Comparison of ENCODE assay signal across 8 cellular contexts in genomic region chr3:158918008-158918407, GRCh38.
A peak's percentile ranks its signal among the peaks of the same experiment; 100 is the strongest.
DNase-seq lines count a peak whose midpoint lies in the region; ATAC-seq and TF ChIP-seq lines count a peak whose summit lies in the region.

No MANE protein-coding gene starts in this region.

- H3K4me3 ChIP-seq in RWPE2 (ENCODE audit: severe bottlenecking), result no peak overlapping the region
- no peak overlapping the region for H3K4me3 ChIP-seq in epithelial cell of proximal tubule (ENCODE audit: low read depth, low read length)

- H3K9me3 ChIP-seq in RWPE2 (ENCODE audit: severe bottlenecking), result no peaks in the 10 kb centered on the region

- TF ChIP-seq CTCF in RWPE2 (IDR thresholded peaks at IDR 0.05; ENCODE audit: poor library complexity, severe bottlenecking) (peak; percentile 88), epithelial cell of proximal tubule (conservative IDR thresholded peaks at IDR 0.05; ENCODE audit: low read depth, low read length) (peak; percentile 92)

- H3K36me3 ChIP-seq in RWPE2 (ENCODE audit: low read depth), result no peaks in the 10 kb centered on the region

- ATAC-seq in GM21825 (IDR thresholded peaks at IDR 0.05; ENCODE audit: unreplicated experiment) (peak; percentile 75), RWPE2 (ENCODE audit: low read depth) (peak; percentile 88)

- H3K4me1 ChIP-seq in RWPE2 (ENCODE audit: insufficient read depth, poor library complexity, severe bottlenecking), result no peaks in the 10 kb centered on the region

- no peaks in the 10 kb centered on the region for H3K27me3 ChIP-seq in RWPE2 (ENCODE audit: insufficient read depth, poor library complexity, severe bottlenecking)

- H3K27ac ChIP-seq in RWPE2 (ENCODE audit: poor library complexity, severe bottlenecking), result no peak overlapping the region

- DNase-seq in stimulated activated CD4-positive, alpha-beta T cell treated with anti-CD3 and anti-CD28 coated beads, Interleukin-4, amount 100 ng/mL, for 24 hours, result peak; percentile 6
- no peak for DNase-seq in stimulated activated CD4-positive, alpha-beta T cell treated with anti-CD3 and anti-CD28 coated beads, Interleukin-12 subunit alpha, Interleukin-12 subunit beta, amount 100 ng/mL, for 4 hours
- peak; percentile 7 for DNase-seq in HuH-7.5 (ENCODE audit: low spot score)
- no peak for DNase-seq in RWPE2 (ENCODE audit: low spot score)
- DNase-seq in epithelial cell of proximal tubule (ENCODE audit: low read depth), result peak; percentile 79
- peak in 32 of 56 donors; percentile 1 to 47 (median 10) for DNase-seq in nucleus accumbens (lab: John Stamatoyannopoulos, UW)
- DNase-seq in activated gamma-delta T cell (lab: John Stamatoyannopoulos, UW), result no peak

Comparison
In these comparisons a context has a peak if more than half of its experiments do, and no peak if none do; other contexts are left out.
1. DNase-seq: peak in stimulated activated CD4-positive, alpha-beta T cell treated with anti-CD3 and anti-CD28 coated beads, Interleukin-4, amount 100 ng/mL, for 24 hours (single experiment), HuH-7.5 (single experiment), epithelial cell of proximal tubule (single experiment) and nucleus accumbens (32 of 56); none in stimulated activated CD4-positive, alpha-beta T cell treated with anti-CD3 and anti-CD28 coated beads, Interleukin-12 subunit alpha, Interleukin-12 subunit beta, amount 100 ng/mL, for 4 hours (single experiment), RWPE2 (single experiment) and activated gamma-delta T cell (single experiment).